ENCODE assay signal across 14 cellular contexts in the genomic region with DNA sequence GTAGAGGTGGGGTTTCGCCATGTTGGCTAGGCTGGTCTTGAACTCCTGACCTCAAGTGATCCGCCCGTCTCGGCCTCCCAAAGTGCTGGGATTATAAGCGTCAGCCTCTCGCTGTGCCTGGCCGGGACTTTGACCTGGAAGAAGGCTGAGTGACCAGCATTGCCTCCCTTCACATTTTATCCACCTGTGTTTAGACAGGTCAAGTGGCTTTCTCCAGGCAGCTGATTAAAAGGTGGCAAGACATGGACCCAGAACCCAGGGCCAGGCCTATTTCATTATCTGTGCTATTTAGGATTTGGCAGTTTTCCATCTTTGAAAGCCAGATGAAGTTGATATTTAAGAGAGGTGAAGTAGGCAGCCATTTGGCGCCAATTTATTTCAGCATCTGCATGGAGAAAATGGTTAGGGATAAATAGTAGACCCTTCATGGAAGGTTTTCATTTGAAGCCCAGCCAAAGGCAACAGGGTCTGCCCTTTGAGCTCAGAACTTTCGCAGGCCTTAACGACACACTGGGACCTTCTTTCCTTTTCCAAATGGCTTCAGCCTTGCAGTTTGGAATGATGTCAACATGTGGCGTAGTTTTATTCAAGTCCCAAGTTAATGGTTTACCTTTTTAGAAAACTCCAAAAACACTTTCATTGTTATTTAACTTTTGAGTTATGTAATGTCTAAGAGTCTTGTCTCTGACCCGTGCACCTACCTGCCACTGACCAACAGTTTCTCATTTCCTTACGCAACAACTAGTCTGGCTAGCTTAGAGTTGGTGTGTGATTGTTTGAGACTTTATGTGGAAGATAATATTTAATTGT. TPM values are rescaled to one million over a fixed set of nuclear protein-coding genes. Genes with fewer than 3 reads are reported as not detected.
DNase-seq lines count a peak whose midpoint lies in the region; ATAC-seq and TF ChIP-seq lines count a peak whose summit lies in the region.
"Had no signal": no experiment of that assay in that cellular context is flagged by ENCODE, and none has a peak within 500 bp of the region (broad histone marks: within the 10 kb centered on the region; RNA-seq: fewer than 3 reads in every experiment).

No MANE protein-coding gene starts in this region.

- H3K4me1 ChIP-seq in IMR-90 (ENCODE audit: control insufficient read depth, insufficient read depth, low read length) (no peaks in the 10 kb centered on the region), muscle layer of colon (ENCODE audit: insufficient read depth, low read length) (peaks cover 45% of the 10 kb centered on the region), esophagus squamous epithelium (peaks cover 0 to 29% (median 0%) of the 10 kb centered on the region in 3 donors)

- in situ Hi-C loops in Caki2 (cut with HindIII; ENCODE audit: low pct_unique_long_range_greater_than_20kb, low sequenced_read_pairs), result no loop called here
- in situ Hi-C loops in IMR-90 (cut with MboI; ENCODE audit: low sequenced_read_pairs), result no loop called here

- no peak overlapping the region for H2AFZ ChIP-seq in IMR-90 (replicated peaks; ENCODE audit: low read length, poor library complexity)
- H2AFZ ChIP-seq: GM23338 had no signal

- H2BK15ac ChIP-seq in IMR-90 (ENCODE audit: low read depth, low read length), result no peak overlapping the region

- no peak overlapping the region for H3K14ac ChIP-seq in IMR-90 (replicated peaks; ENCODE audit: low read depth, low read length)

- H3K56ac ChIP-seq in IMR-90 (ENCODE audit: extremely low read depth, insufficient read depth, low read length), result no peak overlapping the region

- no peak overlapping the region for H2BK20ac ChIP-seq in IMR-90 (ENCODE audit: low read depth, low read length)

- H2BK120ac ChIP-seq in IMR-90 (ENCODE audit: low read depth, low read length), result no peak overlapping the region

- no peaks in the 10 kb centered on the region for H3K9me1 ChIP-seq in IMR-90 (ENCODE audit: insufficient read depth, low read length)

- intact Hi-C loops in IMR-90 (cut with micrococcal nuclease) (no loop called here), dorsolateral prefrontal cortex (cut with DNase I) (loop anchor here in 1 of 2 donors (10.0 kb wide), 1 partner anchor 109 kb away; no protein-coding TSS in a partner anchor), esophagus squamous epithelium (cut with DNase I) (no loop called here)

- no peak overlapping the region for H4K5ac ChIP-seq in IMR-90 (ENCODE audit: low read depth, low read length)

- peak; percentile 50 for DNase-seq in Caki2 (ENCODE audit: low read depth)
- no peak for DNase-seq in IMR-90
- DNase-seq in kidney tubule cell (ENCODE audit: low spot score), result peak; percentile 75
- DNase-seq in dorsolateral prefrontal cortex, result no peak
- DNase-seq in esophagus squamous epithelium (lab: John Stamatoyannopoulos, UW), result no peak
- DNase-seq: CD4-positive, alpha-beta memory T cell; Kasumi-1; NCI-H1436 treated with DMSO at 0.1 percent for 48 hours; NCI-H2081; NCI-H345; NCI-H526 treated with DMSO at 0.1 percent for 48 hours had no signal

- no peak overlapping the region for H3K23ac ChIP-seq in IMR-90 (ENCODE audit: low read depth, low read length)

- H3K27me3 ChIP-seq in IMR-90 (ENCODE audit: control insufficient read depth, insufficient read depth, low read length) (peaks cover 4% of the 10 kb centered on the region), muscle layer of colon (ENCODE audit: control insufficient read depth in 1 of 2, insufficient read depth in 2 of 2, low read length in 2 of 2) (no peaks in the 10 kb centered on the region), dorsolateral prefrontal cortex (no peaks in the 10 kb centered on the region), esophagus squamous epithelium (no peaks in the 10 kb centered on the region)

- H4K20me1 ChIP-seq in IMR-90 (ENCODE audit: insufficient read depth, low read length), result no peaks in the 10 kb centered on the region

- no peak for ATAC-seq in IMR-90 (ENCODE audit: low read depth)
- no peak for ATAC-seq in GM21723 (IDR thresholded peaks at IDR 0.05; ENCODE audit: unreplicated experiment)
- ATAC-seq: GM23338 had no signal

- no peak overlapping the region for H2AK5ac ChIP-seq in IMR-90 (ENCODE audit: low read depth, low read length)

- no peak overlapping the region for H4K91ac ChIP-seq in IMR-90 (ENCODE audit: insufficient read depth, low read depth, low read length)

- H4K8ac ChIP-seq in IMR-90 (ENCODE audit: low read depth in 2 of 2, low read length in 2 of 2), result no peak overlapping the region

- H3K4me2 ChIP-seq in IMR-90 (ENCODE audit: low read depth, low read length), result no peak overlapping the region
- H3K4me2 ChIP-seq: GM23338 had no signal

- 96% methylated on average over 4 of the region's 13 CpGs; no CpG with 5 or more reads in 1 of the 2 experiments for WGBS in IMR-90 (ENCODE audit: extremely low coverage in 2 of 2, insufficient read length in 1 of 2), 2 experiments
- 92 to 93% methylated on average over 13 of the region's 13 CpGs for WGBS in esophagus squamous epithelium, 2 donors

- no TSS peak for BruUV-seq in IMR-90 (replicated peaks; lab: Mats Ljungman, UMichigan)

- H3K9ac ChIP-seq in IMR-90 (ENCODE audit: low read depth, low read length), result no peak overlapping the region
- H3K9ac ChIP-seq in muscle layer of colon (ENCODE audit: low read length), result no peak overlapping the region

- TF ChIP-seq RAD21 in IMR-90 (IDR thresholded peaks at IDR 0.05; ENCODE audit: low read length), result no peak

- H2BK5ac ChIP-seq in IMR-90 (ENCODE audit: low read depth, low read length, poor library complexity, severe bottlenecking), result no peak overlapping the region

- H3K27ac ChIP-seq in IMR-90 (ENCODE audit: insufficient read depth, low read length) (no peak overlapping the region), muscle layer of colon (ENCODE audit: low read depth, low read length) (peak overlapping the region; percentile 24), dorsolateral prefrontal cortex (no peak overlapping the region), esophagus squamous epithelium (no peak overlapping the region)

- no peak for TF ChIP-seq POLR2A in IMR-90 (IDR thresholded peaks at IDR 0.05; ENCODE audit: low read depth, low read length)
- TF ChIP-seq POLR2A in esophagus squamous epithelium (IDR thresholded peaks at IDR 0.05), result no peak

- H3K4ac ChIP-seq in IMR-90 (ENCODE audit: low read depth, low read length), result no peak overlapping the region

- H3K36me3 ChIP-seq in IMR-90 (ENCODE audit: control insufficient read depth, insufficient read depth, low read length) (no peaks in the 10 kb centered on the region), muscle layer of colon (ENCODE audit: insufficient read depth, low read length) (peaks cover 1% of the 10 kb centered on the region), esophagus squamous epithelium (no peaks in the 10 kb centered on the region)

- CTCF ChIA-PET in IMR-90 (lab: Yijun Ruan, JAX), result no interaction called here

- no peak overlapping the region for H2AK9ac ChIP-seq in IMR-90 (replicated peaks; ENCODE audit: low read depth, low read length, poor library complexity)

- no peaks in the 10 kb centered on the region for H3K79me1 ChIP-seq in IMR-90 (ENCODE audit: low read depth in 1 of 2, low read length in 2 of 2)

- no peak overlapping the region for H3K18ac ChIP-seq in IMR-90 (ENCODE audit: low read depth, low read length)

- H3K9me3 ChIP-seq in IMR-90 (ENCODE audit: control insufficient read depth, insufficient read depth, low read length) (no peaks in the 10 kb centered on the region), muscle layer of colon (ENCODE audit: low read length) (no peaks in the 10 kb centered on the region), esophagus squamous epithelium (no peaks in the 10 kb centered on the region)

- POLR2A ChIA-PET in IMR-90 (lab: Charles Lee; ENCODE audit: unreplicated experiment), result no interaction called here

- no peak overlapping the region for H3K4me3 ChIP-seq in IMR-90 (ENCODE audit: insufficient read depth, low read depth, low read length)
- no peak overlapping the region for H3K4me3 ChIP-seq in muscle layer of colon (ENCODE audit: low read depth in 1 of 2, low read length in 2 of 2)
- H3K4me3 ChIP-seq in dorsolateral prefrontal cortex, result no peak overlapping the region
- no peak overlapping the region for H3K4me3 ChIP-seq in esophagus squamous epithelium
- H3K4me3 ChIP-seq: GM23338 had no signal

- dilution Hi-C loops in IMR-90 (cut with HindIII; ENCODE audit: low sequenced_read_pairs, unreplicated experiment), result no loop called here

- TF ChIP-seq CTCF in IMR-90 (conservative IDR thresholded peaks at IDR 0.05; ENCODE audit: low read depth, low read length), result no peak
- TF ChIP-seq CTCF in dorsolateral prefrontal cortex (IDR thresholded peaks at IDR 0.05 in 54 of 56, conservative IDR thresholded peaks at IDR 0.05 in 2 of 56; ENCODE audit: low read depth in 1 of 56, partially characterized antibody in 56 of 56), result no peak
- no peak for TF ChIP-seq CTCF in esophagus squamous epithelium (IDR thresholded peaks at IDR 0.05)

TF ChIP-seq in IMR-90, 13 proteins besides CTCF, POLR2A, EP300 and RAD21:
- no peak for TF ChIP-seq MXI1 (IDR thresholded peaks at IDR 0.05; ENCODE audit: borderline replicate concordance, low read depth, low read length)
- TF ChIP-seq CEBPB (IDR thresholded peaks at IDR 0.05; ENCODE audit: low read depth, low read length), result peak; percentile 11; the same call in 1 of the 2 replicates

RNA-seq across cellular contexts. Expression of a gene that starts 8.4 kb away (rescaled TPM):
- 16.3 and 20.9 TPM in 2 replicates for total RNA-seq in Caki2 (2014; rRNA removed; shearing (Covaris generic); ENCODE audit: low replicate concordance)
- total RNA-seq in IMR-90 (2012; rRNA removed) (under 0.01 TPM in 2 replicates), dorsolateral prefrontal cortex (100 to 1,000 TPM in 112 of 120 experiments, 10 to 100 TPM in 8; 51.6 to 223 (median 138) TPM), esophagus squamous epithelium (10 to 100 TPM in 1 of 4 donors, 1 to 10 TPM in 3; 2.2 to 14.5 (median 5.5) TPM)
- 0.01 and 0.03 TPM in 2 replicates for polyA plus RNA-seq in IMR-90 (2012; rRNA removed)
- polyA plus RNA-seq in IMR-90 (2012; cell fraction: cytosol; rRNA removed), result 0.03 and 0.04 TPM in 2 replicates
- 0.03 and 0.07 TPM in 2 replicates for polyA plus RNA-seq in IMR-90 (2012; cell fraction: nucleus; rRNA removed; ENCODE audit: low replicate concordance)
- polyA plus RNA-seq: CD4-positive, alpha-beta memory T cell had no signal

Comparison
In these comparisons a context has a peak if more than half of its experiments do, and no peak if none do; other contexts are left out.
1. DNase-seq: peak in Caki2 (single experiment) and kidney tubule cell (single experiment); none in IMR-90 (single experiment), dorsolateral prefrontal cortex (0 of 10) and esophagus squamous epithelium (single experiment).